14 cellular contexts compared by ENCODE assay signal in genomic region chr1:56430141-56430839, GRCh38.
"Had no signal": no experiment of that assay in that cellular context is flagged by ENCODE, and none has a peak within 500 bp of the region (broad histone marks: within the 10 kb centered on the region; RNA-seq: fewer than 3 reads in every experiment).

No MANE protein-coding gene starts in this region.

- H3K27ac ChIP-seq: heart right ventricle, suprapubic skin, tibial artery had no signal

- H3K36me3 ChIP-seq: heart right ventricle, suprapubic skin, tibial artery had no signal

- H3K9me3 ChIP-seq: heart right ventricle, mucosa of descending colon, suprapubic skin, tibial artery had no signal

- H3K27me3 ChIP-seq: heart right ventricle, suprapubic skin, tibial artery had no signal

- H3K4me3 ChIP-seq: heart right ventricle, mucosa of descending colon, suprapubic skin, tibial artery had no signal

- DNase-seq: cerebellar nuclear complex; heart right ventricle; hypothalamus; kidney glomerular epithelial cell; mucosa of descending colon; naive thymus-derived CD8-positive, alpha-beta T cell; posterior cingulate gyrus; right cardiac atrium; small intestine; stimulated activated CD4-positive, alpha-beta T cell treated with anti-CD3 and anti-CD28 coated beads, Interleukin-12 subunit alpha, Interleukin-12 subunit beta, amount 100 ng/mL, for 4 hours; stimulated activated CD4-positive, alpha-beta T cell treated with anti-CD3 and anti-CD28 coated beads, Interleukin-2, amount 100 ng/mL, for 48 hours; stimulated activated naive CD4-positive, alpha-beta T cell treated with Interleukin-2 at 50 U/mL for 16 hours; tibial artery had no signal
